ENCODE assay signal across 20 cellular contexts in the genomic region with DNA sequence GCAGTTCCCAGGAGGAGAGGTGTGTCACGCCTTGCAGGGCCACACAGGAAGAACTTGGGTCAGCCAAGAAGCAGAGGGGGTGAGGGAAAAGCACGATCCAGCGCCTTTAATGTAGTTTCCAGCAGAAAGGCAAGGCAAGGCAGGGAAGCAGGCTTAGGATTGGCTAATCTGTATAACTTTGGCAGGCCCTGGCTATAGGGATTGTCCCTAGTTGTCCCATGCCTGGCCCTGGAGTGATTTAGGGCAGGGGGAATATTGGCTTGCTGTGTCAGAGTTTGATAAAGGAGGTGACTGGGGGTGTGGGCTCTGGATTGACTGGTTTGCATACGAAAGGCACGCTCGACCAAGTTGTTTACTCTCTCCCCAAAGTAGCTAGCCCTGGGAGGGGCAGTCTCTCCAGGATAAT. TPM values are rescaled to one million over a fixed set of nuclear protein-coding genes. Genes with fewer than 3 reads are reported as not detected.
"Had no signal": no experiment of that assay in that cellular context is flagged by ENCODE, and none has a peak within 500 bp of the region (broad histone marks: within the 10 kb centered on the region; RNA-seq: fewer than 3 reads in every experiment).

No MANE protein-coding gene starts in this region.

- ATAC-seq: left cardiac atrium; naive thymus-derived CD4-positive, alpha-beta T cell; stimulated activated naive CD8-positive, alpha-beta T cell treated with anti-CD3 and anti-CD28 coated beads, Interleukin-15, Interleukin-2, amounts not matched to agents 100 U/mL and 50 U/mL, for 24 hours had no signal

- H3K4me3 ChIP-seq: breast epithelium, dorsolateral prefrontal cortex, heart right ventricle, lung had no signal

- FAIRE-seq: endothelial cell of umbilical vein, frontal cortex had no signal

- H3K4me1 ChIP-seq: breast epithelium had no signal

- DNase-seq: activated CD4-positive, alpha-beta memory T cell treated with anti-CD3 and anti-CD28 coated beads, Interleukin-2, amount 10 ng/mL, durations not matched to agents 7 days and 5 days; activated CD8-positive, alpha-beta memory T cell treated with anti-CD3 and anti-CD28 coated beads, Interleukin-2, amount 50 U/mL, for 4 hours; activated naive CD8-positive, alpha-beta T cell treated with anti-CD3 and anti-CD28 coated beads, Interleukin-2, amount 10 ng/mL, durations not matched to agents 7 days and 5 days; aorta; dorsolateral prefrontal cortex; heart right ventricle; immature natural killer cell; left cardiac atrium; naive thymus-derived CD4-positive, alpha-beta T cell; stimulated activated CD4-positive, alpha-beta T cell treated with anti-CD3 and anti-CD28 coated beads, Interleukin-4, amount 100 ng/mL, for 1 hour; stimulated activated CD8-positive, alpha-beta memory T cell treated with anti-CD3 and anti-CD28 coated beads, Interleukin-4, amount 100 ng/mL, for 48 hours; stimulated activated naive CD8-positive, alpha-beta T cell treated with anti-CD3 and anti-CD28 coated beads, Interleukin-15, Interleukin-2, amounts not matched to agents 100 U/mL and 50 U/mL, for 24 hours had no signal

- H3K27ac ChIP-seq: breast epithelium, dorsolateral prefrontal cortex, heart right ventricle had no signal

- H3K9me3 ChIP-seq: breast epithelium, heart right ventricle had no signal

- H3K27me3 ChIP-seq: breast epithelium, dorsolateral prefrontal cortex, heart right ventricle had no signal

- H3K36me3 ChIP-seq: breast epithelium had no signal

RNA-seq across cellular contexts. Expression of a gene that starts 58.0 kb away (rescaled TPM):
- total RNA-seq: activated CD4-positive, alpha-beta memory T cell treated with anti-CD3 and anti-CD28 coated beads, Interleukin-2, amount 10 ng/mL, durations not matched to agents 7 days and 5 days; activated naive CD8-positive, alpha-beta T cell treated with anti-CD3 and anti-CD28 coated beads, Interleukin-2, amount 10 ng/mL, durations not matched to agents 7 days and 5 days; endothelial cell of umbilical vein; frontal cortex; mononuclear cell; pulmonary artery endothelial cell; temporal lobe; urinary bladder had no signal
- polyA plus RNA-seq: endothelial cell of umbilical vein; immature natural killer cell; naive thymus-derived CD4-positive, alpha-beta T cell had no signal
